ENCODE assay signal across 11 cellular contexts in genomic region chr9:137406085-137406773, GRCh38. TPM values are rescaled to one million over a fixed set of nuclear protein-coding genes. Genes with fewer than 3 reads are reported as not detected.
DNase-seq lines count a peak whose midpoint lies in the region; ATAC-seq and TF ChIP-seq lines count a peak whose summit lies in the region.
"Had no signal": no experiment of that assay in that cellular context is flagged by ENCODE, and none has a peak within 500 bp of the region (broad histone marks: within the 10 kb centered on the region; RNA-seq: fewer than 3 reads in every experiment).

No MANE protein-coding gene starts in this region.

- H3K9ac ChIP-seq in endodermal cell (ENCODE audit: extremely low read depth, low read length, poor library complexity, severe bottlenecking) = no peak overlapping the region

- H3K9me3 ChIP-seq in esophagus squamous epithelium (no peaks in the 10 kb centered on the region), endodermal cell (ENCODE audit: control insufficient read depth, low read length) (no peaks in the 10 kb centered on the region)

- H3K4me3 ChIP-seq in esophagus squamous epithelium (peak overlapping the region; percentile 23 to 65 (median 38)), endodermal cell (ENCODE audit: low read length) (no peak overlapping the region)

- H3K27me3 ChIP-seq in esophagus squamous epithelium = peaks cover 0 to 5% (median 0%) of the 10 kb centered on the region in 4 donors
- H3K27me3 ChIP-seq in endodermal cell (ENCODE audit: control insufficient read depth, insufficient read depth, low read length, poor library complexity, severe bottlenecking) = no peaks in the 10 kb centered on the region

- no peak for DNase-seq in stimulated activated naive CD8-positive, alpha-beta T cell treated with anti-CD3 and anti-CD28 coated beads, Interleukin-15, amount 100 ng/mL, for 72 hours
- DNase-seq in stimulated activated naive CD8-positive, alpha-beta T cell treated with anti-CD3 and anti-CD28 coated beads, Interleukin-15, Interleukin-2, amounts not matched to agents 100 U/mL and 50 U/mL, for 24 hours = no peak
- DNase-seq in esophagus squamous epithelium (lab: John Stamatoyannopoulos, UW) = no peak
- no peak for DNase-seq in natural killer cell treated with Interleukin-12 subunit alpha and Interleukin-12 subunit beta and Interleukin-15 and Interleukin-18, amount 100 ng/mL, for 72 hours (ENCODE audit: low spot score)
- no peak for DNase-seq in endodermal cell
- DNase-seq in NCI-H1092 (lab: John Stamatoyannopoulos, UW) = no peak
- no peak for DNase-seq in activated CD4-positive, alpha-beta T cell treated with anti-CD3 and anti-CD28 coated beads, Interleukin-2, amount 50 U/mL, for 1 hour
- no peak for DNase-seq in RPMI8226

- H3K4me1 ChIP-seq in esophagus squamous epithelium (peaks cover 16 to 28% (median 19%) of the 10 kb centered on the region in 3 donors), endodermal cell (ENCODE audit: control insufficient read depth, insufficient read depth, low read length) (no peaks in the 10 kb centered on the region)
- H3K4me1 ChIP-seq: foreskin keratinocyte had no signal

- ATAC-seq in stimulated activated naive CD8-positive, alpha-beta T cell treated with anti-CD3 and anti-CD28 coated beads, Interleukin-15, amount 100 ng/mL, for 72 hours = no peak
- no peak for ATAC-seq in stimulated activated naive CD8-positive, alpha-beta T cell treated with anti-CD3 and anti-CD28 coated beads, Interleukin-15, Interleukin-2, amounts not matched to agents 100 U/mL and 50 U/mL, for 24 hours
- no peak for ATAC-seq in natural killer cell treated with Interleukin-12 subunit alpha and Interleukin-12 subunit beta and Interleukin-15 and Interleukin-18, amount 100 ng/mL, for 72 hours

- no peaks in the 10 kb centered on the region for H3K36me3 Mint-ChIP-seq in natural killer cell treated with Interleukin-12 subunit alpha and Interleukin-12 subunit beta and Interleukin-15 and Interleukin-18, amount 100 ng/mL, for 72 hours
- H3K36me3 Mint-ChIP-seq in endodermal cell (ENCODE audit: low read depth) = peaks cover 12% of the 10 kb centered on the region

- H3K9me3 Mint-ChIP-seq in stimulated activated naive CD8-positive, alpha-beta T cell treated with anti-CD3 and anti-CD28 coated beads, Interleukin-15, amount 100 ng/mL, for 72 hours = no peaks in the 10 kb centered on the region
- H3K9me3 Mint-ChIP-seq in natural killer cell treated with Interleukin-12 subunit alpha and Interleukin-12 subunit beta and Interleukin-15 and Interleukin-18, amount 100 ng/mL, for 72 hours = no peaks in the 10 kb centered on the region
- peaks cover 15% of the 10 kb centered on the region for H3K9me3 Mint-ChIP-seq in endodermal cell
- H3K9me3 Mint-ChIP-seq: activated CD8-positive, alpha-beta T cell treated with anti-CD3 and anti-CD28 coated beads for 36 hours; CD4-positive, alpha-beta memory T cell had no signal

- peak overlapping the region in 1 of 2 donors; percentile 80 for H3K27ac Mint-ChIP-seq in stimulated activated naive CD8-positive, alpha-beta T cell treated with anti-CD3 and anti-CD28 coated beads, Interleukin-15, amount 100 ng/mL, for 72 hours
- H3K27ac Mint-ChIP-seq in natural killer cell treated with Interleukin-12 subunit alpha and Interleukin-12 subunit beta and Interleukin-15 and Interleukin-18, amount 100 ng/mL, for 72 hours = no peak overlapping the region
- no peak overlapping the region for H3K27ac Mint-ChIP-seq in endodermal cell
- H3K27ac Mint-ChIP-seq: activated CD8-positive, alpha-beta T cell treated with anti-CD3 and anti-CD28 coated beads for 36 hours; CD4-positive, alpha-beta memory T cell had no signal

- no peak for TF ChIP-seq POLR2A in esophagus squamous epithelium (IDR thresholded peaks at IDR 0.05)

- 51 to 59% methylated on average over 9 to 15 of the region's 21 CpGs for WGBS in esophagus squamous epithelium, 2 donors
- WGBS in endodermal cell (ENCODE audit: insufficient coverage in 1 of 2, insufficient read length in 1 of 2), 2 experiments = 84 to 87% methylated on average over 14 to 21 of the region's 21 CpGs

- peaks cover 7% of the 10 kb centered on the region for H3K27me3 Mint-ChIP-seq in stimulated activated naive CD8-positive, alpha-beta T cell treated with anti-CD3 and anti-CD28 coated beads, Interleukin-15, amount 100 ng/mL, for 72 hours
- H3K27me3 Mint-ChIP-seq in natural killer cell treated with Interleukin-12 subunit alpha and Interleukin-12 subunit beta and Interleukin-15 and Interleukin-18, amount 100 ng/mL, for 72 hours = no peaks in the 10 kb centered on the region
- H3K27me3 Mint-ChIP-seq in endodermal cell (ENCODE audit: insufficient read depth) = peaks cover 5% of the 10 kb centered on the region

- H3K36me3 ChIP-seq in esophagus squamous epithelium (no peaks in the 10 kb centered on the region), endodermal cell (ENCODE audit: control insufficient read depth, insufficient read depth, low read length) (no peaks in the 10 kb centered on the region)

- peak overlapping the region; percentile 42 to 61 for H3K4me3 Mint-ChIP-seq in stimulated activated naive CD8-positive, alpha-beta T cell treated with anti-CD3 and anti-CD28 coated beads, Interleukin-15, amount 100 ng/mL, for 72 hours
- peak overlapping the region; percentile 48 for H3K4me3 Mint-ChIP-seq in natural killer cell treated with Interleukin-12 subunit alpha and Interleukin-12 subunit beta and Interleukin-15 and Interleukin-18, amount 100 ng/mL, for 72 hours
- H3K4me3 Mint-ChIP-seq in endodermal cell = no peak overlapping the region
- H3K4me3 Mint-ChIP-seq: activated CD8-positive, alpha-beta T cell treated with anti-CD3 and anti-CD28 coated beads for 36 hours had no signal

- TF ChIP-seq CTCF in esophagus squamous epithelium (IDR thresholded peaks at IDR 0.05) = no peak
- TF ChIP-seq CTCF in endodermal cell (conservative IDR thresholded peaks at IDR 0.05) = no peak

- H3K4me1 Mint-ChIP-seq in stimulated activated naive CD8-positive, alpha-beta T cell treated with anti-CD3 and anti-CD28 coated beads, Interleukin-15, amount 100 ng/mL, for 72 hours = peaks cover 39% of the 10 kb centered on the region
- peaks cover 8 to 13% of the 10 kb centered on the region in 2 donors for H3K4me1 Mint-ChIP-seq in natural killer cell treated with Interleukin-12 subunit alpha and Interleukin-12 subunit beta and Interleukin-15 and Interleukin-18, amount 100 ng/mL, for 72 hours (ENCODE audit: low read depth in 2 of 2)
- H3K4me1 Mint-ChIP-seq in endodermal cell = no peaks in the 10 kb centered on the region

- H3K27ac ChIP-seq in esophagus squamous epithelium = peak overlapping the region in 1 of 4 donors; percentile 55
- H3K27ac ChIP-seq in endodermal cell (ENCODE audit: low read depth, low read length) = no peak overlapping the region
- H3K27ac ChIP-seq: foreskin keratinocyte had no signal

- intact Hi-C loops in esophagus squamous epithelium (cut with DNase I) = loop anchor here (5.0 kb wide), 1 partner anchor 109 kb away; no protein-coding TSS in a partner anchor

RNA-seq across cellular contexts. Expression of gene EXD3, which starts 16.7 kb away (rescaled TPM):
- total RNA-seq in esophagus squamous epithelium (10 to 100 TPM in 2 of 4 donors, 1 to 10 TPM in 2; 2.8 to 16.8 (median 9.1) TPM), endodermal cell (10 to 100 TPM; 15.5 to 31.0 TPM)
- 1 to 10 TPM; 7.6 to 7.9 TPM for total RNA-seq in natural killer cell treated with Interleukin-12 subunit alpha and Interleukin-12 subunit beta and Interleukin-15 and Interleukin-18, amount 100 ng/mL, for 72 hours
- 25.5 TPM for polyA plus RNA-seq in endodermal cell (2013, experiment 1 of 2)
- polyA plus RNA-seq in endodermal cell (2013, experiment 2 of 2) = 25.1 TPM

RNA-seq across cellular contexts. Expression of gene NOXA1, which starts 17.0 kb away (rescaled TPM):
- 1 to 10 TPM; 2.1 to 7.4 (median 4.8) TPM for total RNA-seq in esophagus squamous epithelium
- total RNA-seq in natural killer cell treated with Interleukin-12 subunit alpha and Interleukin-12 subunit beta and Interleukin-15 and Interleukin-18, amount 100 ng/mL, for 72 hours = under 1 TPM; 0.33 to 0.62 TPM
- total RNA-seq in endodermal cell = 1 to 10 TPM; 5.0 to 5.9 TPM
- polyA plus RNA-seq in endodermal cell (2013, experiment 1 of 2) = 1.9 TPM
- 1.2 TPM for polyA plus RNA-seq in endodermal cell (2013, experiment 2 of 2)

RNA-seq across cellular contexts. Expression of gene ENTPD8, which starts 34.9 kb away (rescaled TPM):
- total RNA-seq in esophagus squamous epithelium (not detected), endodermal cell (under 1 TPM; 0.33 to 0.75 TPM)
- total RNA-seq in natural killer cell treated with Interleukin-12 subunit alpha and Interleukin-12 subunit beta and Interleukin-15 and Interleukin-18, amount 100 ng/mL, for 72 hours = not detected
- polyA plus RNA-seq in endodermal cell (2013, experiment 1 of 2) = 0.25 TPM
- 0.17 TPM for polyA plus RNA-seq in endodermal cell (2013, experiment 2 of 2)
- total RNA-seq: activated CD8-positive, alpha-beta T cell treated with anti-CD3 and anti-CD28 coated beads for 36 hours; CD4-positive, alpha-beta memory T cell; foreskin keratinocyte had no signal
- polyA plus RNA-seq: CD4-positive, alpha-beta memory T cell; foreskin keratinocyte had no signal

RNA-seq across cellular contexts. Expression of gene NSMF, which starts 52.9 kb away (rescaled TPM):
- 10 to 100 TPM; 16.2 to 38.1 (median 20.6) TPM for total RNA-seq in esophagus squamous epithelium
- total RNA-seq in natural killer cell treated with Interleukin-12 subunit alpha and Interleukin-12 subunit beta and Interleukin-15 and Interleukin-18, amount 100 ng/mL, for 72 hours = 10 to 100 TPM; 17.1 to 36.4 TPM
- total RNA-seq in endodermal cell = 10 to 100 TPM; 58.9 to 66.0 TPM
- 83.1 TPM for polyA plus RNA-seq in endodermal cell (2013, experiment 1 of 2)
- 72.7 TPM for polyA plus RNA-seq in endodermal cell (2013, experiment 2 of 2)
